Comparison of ENCODE assay signal across 10 cellular contexts in genomic region chr13:104318121-104318520, GRCh38.
DNase-seq lines count a peak whose midpoint lies in the region; ATAC-seq, FAIRE-seq and TF ChIP-seq lines count a peak whose summit lies in the region.
"Had no signal": no experiment of that assay in that cellular context is flagged by ENCODE, and none has a peak within 500 bp of the region (broad histone marks: within the 10 kb centered on the region; RNA-seq: fewer than 3 reads in every experiment).

No MANE protein-coding gene starts in this region.

- peak; percentile 53 for TF ChIP-seq CTCF in epithelial cell of esophagus (IDR thresholded peaks at IDR 0.05; ENCODE audit: insufficient read depth, low read depth, low read length, missing control alignments)
- TF ChIP-seq CTCF in progenitor cell of endocrine pancreas (IDR thresholded peaks at IDR 0.05; ENCODE audit: unreplicated experiment): peak; percentile 59

- DNase-seq in DMS 273 (lab: John Stamatoyannopoulos, UW; ENCODE audit: unreplicated experiment): peak; percentile 1
- DNase-seq in DMS 273 treated with DMSO at 0.1 percent for 48 hours (lab: John Stamatoyannopoulos, UW): no peak
- DNase-seq in OCI-M1 (lab: John Stamatoyannopoulos, UW): peak; percentile 42
- DNase-seq in epithelial cell of esophagus (ENCODE audit: low read depth): peak; percentile 47
- DNase-seq in progenitor cell of endocrine pancreas (ENCODE audit: low spot score, unreplicated experiment): no peak
- DNase-seq in activated T-cell treated with anti-CD3 and anti-CD28 coated beads, Interleukin-2, amount 50 U/mL, for 24 hours: no peak
- no peak for DNase-seq in GM12892 (ENCODE audit: insufficient read length)
- DNase-seq: 8988T; effector memory CD4-positive, alpha-beta T cell had no signal

- no peak overlapping the region for H3K27ac Mint-ChIP-seq in progenitor cell of endocrine pancreas
- no peak overlapping the region for H3K27ac Mint-ChIP-seq in activated T-cell treated with anti-CD3 and anti-CD28 coated beads, Interleukin-2, amount 50 U/mL, for 24 hours

- H3K27me3 Mint-ChIP-seq in progenitor cell of endocrine pancreas: no peaks in the 10 kb centered on the region
- no peaks in the 10 kb centered on the region for H3K27me3 Mint-ChIP-seq in activated T-cell treated with anti-CD3 and anti-CD28 coated beads, Interleukin-2, amount 50 U/mL, for 24 hours

- FAIRE-seq in GM12892 (lab: Jason Lieb, UNC): no peak

- H3K4me1 Mint-ChIP-seq in progenitor cell of endocrine pancreas (ENCODE audit: low read depth): no peaks in the 10 kb centered on the region
- H3K4me1 Mint-ChIP-seq in activated T-cell treated with anti-CD3 and anti-CD28 coated beads, Interleukin-2, amount 50 U/mL, for 24 hours (ENCODE audit: low read depth): no peaks in the 10 kb centered on the region

- no peak for ATAC-seq in HG03039 (IDR thresholded peaks at IDR 0.05; ENCODE audit: unreplicated experiment)

- H3K4me3 ChIP-seq in epithelial cell of esophagus (ENCODE audit: low read length): no peak overlapping the region

- TF ChIP-seq POLR2A in GM12892 (IDR thresholded peaks at IDR 0.05; ENCODE audit: low read depth, low read length): no peak

- peaks cover 13% of the 10 kb centered on the region for H3K9me3 Mint-ChIP-seq in progenitor cell of endocrine pancreas (ENCODE audit: low read depth)
- peaks cover 3% of the 10 kb centered on the region for H3K9me3 Mint-ChIP-seq in activated T-cell treated with anti-CD3 and anti-CD28 coated beads, Interleukin-2, amount 50 U/mL, for 24 hours

- no peak overlapping the region for H3K4me3 Mint-ChIP-seq in progenitor cell of endocrine pancreas (ENCODE audit: low read depth)
- no peak overlapping the region for H3K4me3 Mint-ChIP-seq in activated T-cell treated with anti-CD3 and anti-CD28 coated beads, Interleukin-2, amount 50 U/mL, for 24 hours

- peaks cover 1% of the 10 kb centered on the region for H3K36me3 Mint-ChIP-seq in progenitor cell of endocrine pancreas (ENCODE audit: insufficient read depth)
- no peaks in the 10 kb centered on the region for H3K36me3 Mint-ChIP-seq in activated T-cell treated with anti-CD3 and anti-CD28 coated beads, Interleukin-2, amount 50 U/mL, for 24 hours (ENCODE audit: low read depth)

Comparison
In these comparisons a context has a peak if more than half of its experiments do, and no peak if none do; other contexts are left out.
1. DNase-seq: peak in DMS 273 (single experiment), OCI-M1 (single experiment) and epithelial cell of esophagus (single experiment); none in DMS 273 treated with DMSO at 0.1 percent for 48 hours (single experiment), progenitor cell of endocrine pancreas (single experiment), activated T-cell treated with anti-CD3 and anti-CD28 coated beads, Interleukin-2, amount 50 U/mL, for 24 hours (single experiment) and GM12892 (single experiment).